Comparison of ENCODE assay signal across 11 cellular contexts in the genomic region with DNA sequence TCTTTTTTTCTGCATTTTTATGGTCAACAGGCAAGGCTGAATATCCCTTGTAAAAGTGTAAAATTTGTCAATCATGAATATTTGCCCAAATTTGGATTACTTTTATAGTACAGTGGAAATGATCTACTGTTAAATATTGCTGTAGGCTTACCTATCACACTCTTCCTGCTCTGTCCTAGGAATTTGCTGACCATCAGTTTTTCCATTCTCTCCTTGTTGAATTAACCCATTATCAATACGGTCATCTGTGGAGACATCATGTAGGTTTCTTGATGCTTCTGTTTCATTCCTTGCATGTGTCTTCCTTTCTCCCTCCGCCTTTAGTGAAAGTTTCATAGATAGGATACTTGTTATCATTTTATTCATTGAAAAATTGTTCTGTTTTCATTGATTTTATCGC.
"Had no signal": no experiment of that assay in that cellular context is flagged by ENCODE, and none has a peak within 500 bp of the region (broad histone marks: within the 10 kb centered on the region; RNA-seq: fewer than 3 reads in every experiment).

No MANE protein-coding gene starts in this region.

- H3K9me3 ChIP-seq: HAP-1 had no signal

- DNase-seq: GM23248, GOT3, H7, H9, HCEC 1CT, HFFc6 had no signal

- H3K27ac ChIP-seq: GM23248 had no signal

- H3K4me1 ChIP-seq: HAP-1 had no signal

- H3K4me3 ChIP-seq: GM23248, GM23338, HAP-1 had no signal

- H3K4me2 ChIP-seq: GM23338 had no signal

- H3K36me3 ChIP-seq: HAP-1 had no signal

- ATAC-seq: GM23338, HCT116 had no signal

- H3K9ac ChIP-seq: GM23248 had no signal

- FAIRE-seq: H1, H54 had no signal

- H2AFZ ChIP-seq: GM23248, GM23338 had no signal
